In genomic region chr5:132761321-132762240, GRCh38 we compare ENCODE assay signal across 1 cellular context.
TF ChIP-seq lines count a peak whose summit lies in the region.

No MANE protein-coding gene starts in this region.

TF ChIP-seq in HCT116, 20 proteins besides CTCF, POLR2A, EP300 and RAD21 (continued from another document):
- no peak for TF ChIP-seq ZBTB33 (IDR thresholded peaks at IDR 0.05; ENCODE audit: extremely low read depth, insufficient replicate concordance, low read length)
- TF ChIP-seq EZH2phosphoT487 (IDR thresholded peaks at IDR 0.05; ENCODE audit: borderline replicate concordance) = no peak
TF ChIP-seq in HCT116: peak in this region for 0.
